21 cellular contexts compared by ENCODE assay signal in the genomic region with DNA sequence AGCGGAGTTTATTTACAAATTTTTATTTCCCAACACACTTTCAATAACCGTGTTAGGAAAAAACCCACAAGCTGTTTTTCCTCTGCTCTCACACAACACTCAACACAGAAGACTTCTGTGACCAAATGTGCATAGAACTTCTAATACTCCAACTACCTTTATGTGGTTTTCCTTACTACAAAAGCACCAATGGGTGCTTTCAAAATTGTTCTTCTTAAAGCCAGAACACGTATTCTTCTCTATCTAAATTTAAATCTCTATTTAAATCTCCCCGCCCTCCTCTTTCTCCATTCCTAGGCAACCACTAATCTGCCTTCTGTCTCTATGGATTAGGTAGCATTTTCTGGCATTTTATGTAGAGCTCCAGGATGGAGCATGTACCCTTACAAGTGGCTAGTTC.
A peak's percentile ranks its signal among the peaks of the same experiment; 100 is the strongest.
DNase-seq lines count a peak whose midpoint lies in the region; ATAC-seq, FAIRE-seq and TF ChIP-seq lines count a peak whose summit lies in the region.
"Had no signal": no experiment of that assay in that cellular context is flagged by ENCODE, and none has a peak within 500 bp of the region (broad histone marks: within the 10 kb centered on the region; RNA-seq: fewer than 3 reads in every experiment).

No MANE protein-coding gene starts in this region.

- FAIRE-seq in D721Med (lab: Jason Lieb, UNC) = peak; percentile 89
- FAIRE-seq: A204.1, H54 had no signal

- H3K9me3 Mint-ChIP-seq in naive thymus-derived CD4-positive, alpha-beta T cell = peaks cover 0 to 3% (median 0%) of the 10 kb centered on the region in 11 donors
- H3K9me3 Mint-ChIP-seq: GM23338 had no signal

- H3K36me3 Mint-ChIP-seq in naive thymus-derived CD4-positive, alpha-beta T cell = no peaks in the 10 kb centered on the region
- H3K36me3 Mint-ChIP-seq: CD4-positive, CD25-positive, alpha-beta regulatory T cell had no signal

- TF ChIP-seq CTCF in D721Med (IDR thresholded peaks at IDR 0.05; ENCODE audit: insufficient read depth, missing control alignments) (no peak), WERI-Rb-1 (IDR thresholded peaks at IDR 0.05; ENCODE audit: low read depth, low read length) (no peak)

- CTCF ChIA-PET in naive thymus-derived CD4-positive, alpha-beta T cell (lab: Charles Lee) = interaction anchor here (1.2 kb wide), 1 partner anchor 246 kb away, joined by 3 read pairs; no protein-coding TSS in a partner anchor

- H3K4me1 ChIP-seq in naive thymus-derived CD4-positive, alpha-beta T cell (ENCODE audit: control insufficient read depth in 2 of 2, insufficient read depth in 2 of 2, low read length in 2 of 2) = peaks cover 0 to 4% of the 10 kb centered on the region in 2 donors
- H3K4me1 ChIP-seq: BE2C, Caco-2 had no signal

- intact Hi-C loops in naive thymus-derived CD4-positive, alpha-beta T cell (cut with micrococcal nuclease) = no loop called here

- no peaks in the 10 kb centered on the region for H3K36me3 ChIP-seq in WERI-Rb-1
- no peaks in the 10 kb centered on the region for H3K36me3 ChIP-seq in naive thymus-derived CD4-positive, alpha-beta T cell (ENCODE audit: control insufficient read depth in 2 of 3, insufficient read depth in 3 of 3, low read length in 3 of 3)
- H3K36me3 ChIP-seq: BE2C had no signal

- H3K4me1 Mint-ChIP-seq in naive thymus-derived CD4-positive, alpha-beta T cell = peaks cover 2 to 33% (median 26%) of the 10 kb centered on the region in 7 donors

- no peak overlapping the region for H3K4me3 ChIP-seq in Jurkat, Clone E6-1 (ENCODE audit: low read length)
- H3K4me3 ChIP-seq in WERI-Rb-1 (ENCODE audit: low read depth, low read length) = peak overlapping the region; percentile 3; the same call in 1 of the 2 replicates
- no peak overlapping the region for H3K4me3 ChIP-seq in naive thymus-derived CD4-positive, alpha-beta T cell (ENCODE audit: low read length)
- H3K4me3 ChIP-seq: GM23338 had no signal

- H3K9me3 ChIP-seq in WERI-Rb-1 (ENCODE audit: severe bottlenecking) = no peaks in the 10 kb centered on the region
- no peaks in the 10 kb centered on the region for H3K9me3 ChIP-seq in naive thymus-derived CD4-positive, alpha-beta T cell (ENCODE audit: control insufficient read depth in 2 of 3, low read length in 3 of 3)
- H3K9me3 ChIP-seq: BE2C, Caco-2 had no signal

- POLR2A ChIA-PET in naive thymus-derived CD4-positive, alpha-beta T cell (lab: Charles Lee) = no interaction called here

- peaks cover 0 to 21% (median 0%) of the 10 kb centered on the region in 5 donors for H3K27me3 Mint-ChIP-seq in naive thymus-derived CD4-positive, alpha-beta T cell

- DNase-seq in D721Med (ENCODE audit: insufficient read length, low spot score) (no peak), WERI-Rb-1 (no peak)
- peak; percentile 36 for DNase-seq in Jurkat, Clone E6-1 (ENCODE audit: low read depth, low spot score)
- DNase-seq in naive thymus-derived CD4-positive, alpha-beta T cell = peak in 6 of 9 donors; percentile 7 to 56 (median 24)
- no peak for DNase-seq in stimulated activated CD4-positive, alpha-beta T cell treated with anti-CD3 and anti-CD28 coated beads, Interleukin-2, amount 100 ng/mL, for 24 hours
- DNase-seq: ACHN; BE2C; C1 segment of cervical spinal cord; Caco-2; CD4-positive, CD25-positive, alpha-beta regulatory T cell; DMS153; GF-D8; HCEC 1CT; IMR-90; KBM-7 had no signal

- peak overlapping the region in 7 of 10 donors; percentile 7 to 71 (median 53) for H3K4me3 Mint-ChIP-seq in naive thymus-derived CD4-positive, alpha-beta T cell
- H3K4me3 Mint-ChIP-seq: CD4-positive, CD25-positive, alpha-beta regulatory T cell; GM23338 had no signal

- H3K27me3 ChIP-seq in WERI-Rb-1 (ENCODE audit: insufficient read depth, low read depth, severe bottlenecking) = peaks cover 3% of the 10 kb centered on the region
- H3K27me3 ChIP-seq in naive thymus-derived CD4-positive, alpha-beta T cell (ENCODE audit: control insufficient read depth in 2 of 2, insufficient read depth in 2 of 2, low read length in 2 of 2) = no peaks in the 10 kb centered on the region
- H3K27me3 ChIP-seq: BE2C had no signal

- H3K27ac ChIP-seq in WERI-Rb-1 = peak overlapping the region; percentile 54
- H3K27ac ChIP-seq in naive thymus-derived CD4-positive, alpha-beta T cell (ENCODE audit: low read depth, low read length) = no peak overlapping the region
- H3K27ac ChIP-seq: HL-60 had no signal

- ATAC-seq in naive thymus-derived CD4-positive, alpha-beta T cell = peak; percentile 32
- ATAC-seq in GM19035 (IDR thresholded peaks at IDR 0.05; ENCODE audit: unreplicated experiment) (no peak), GM18858 (IDR thresholded peaks at IDR 0.05; ENCODE audit: unreplicated experiment) (no peak)
- ATAC-seq: GM23338 had no signal

- H3K27ac Mint-ChIP-seq in naive thymus-derived CD4-positive, alpha-beta T cell = peak overlapping the region in 2 of 9 donors; percentile 11 to 22
- H3K27ac Mint-ChIP-seq: CD4-positive, CD25-positive, alpha-beta regulatory T cell had no signal

Comparison
In these comparisons a context has a peak if more than half of its experiments do, and no peak if none do; other contexts are left out.
1. DNase-seq: peak in Jurkat, Clone E6-1 (single experiment) and naive thymus-derived CD4-positive, alpha-beta T cell (6 of 9); none in D721Med (single experiment), WERI-Rb-1 (single experiment) and stimulated activated CD4-positive, alpha-beta T cell treated with anti-CD3 and anti-CD28 coated beads, Interleukin-2, amount 100 ng/mL, for 24 hours (0 of 2).